Comparison of ENCODE assay signal across 9 cellular contexts in genomic region chr19:19201697-19202630, GRCh38. TPM values are rescaled to one million over a fixed set of nuclear protein-coding genes. Genes with fewer than 3 reads are reported as not detected.
DNase-seq lines count a peak whose midpoint lies in the region; FAIRE-seq and TF ChIP-seq lines count a peak whose summit lies in the region.
"Had no signal": no experiment of that assay in that cellular context is flagged by ENCODE, and none has a peak within 500 bp of the region (broad histone marks: within the 10 kb centered on the region; RNA-seq: fewer than 3 reads in every experiment).

No MANE protein-coding gene starts in this region.

- H3K36me3 Mint-ChIP-seq in T-helper 2 cell treated with Interferon-gamma antibody and Interleukin-4, amounts not matched to agents 5 μg/mL and 100 μg/mL, for 36 hours (ENCODE audit: low read depth), result peaks cover 27% of the 10 kb centered on the region
- peaks cover 9% of the 10 kb centered on the region for H3K36me3 Mint-ChIP-seq in activated T-helper 1 cell treated with anti-CD3 and anti-CD28 coated beads, Interleukin-12 subunit alpha, Interleukin-12 subunit beta, Interleukin-2, Interleukin-4 antibody, amounts not matched to agents 30 ng/mL and 10 ng/mL and 1 ng/mL, durations not matched to agents 14 hours and 24 hours and 36 hours (ENCODE audit: low read depth)
- peaks cover 0 to 5% (median 0%) of the 10 kb centered on the region in 3 donors for H3K36me3 Mint-ChIP-seq in immature natural killer cell

- H3K4me3 ChIP-seq in stomach smooth muscle (ENCODE audit: low read length in 2 of 2), result peak overlapping the region in 1 of 2 donors; percentile 89

- no peak for FAIRE-seq in GM12891 (lab: Jason Lieb, UNC)

- H3K9ac ChIP-seq in stomach smooth muscle (ENCODE audit: low read length in 2 of 2), result peak overlapping the region; percentile 79 to 88

- H3K9me3 ChIP-seq in stomach smooth muscle (ENCODE audit: control insufficient read depth in 2 of 2, low read length in 2 of 2), result no peaks in the 10 kb centered on the region

- no peaks in the 10 kb centered on the region for H3K27me3 Mint-ChIP-seq in T-helper 2 cell treated with Interferon-gamma antibody and Interleukin-4, amounts not matched to agents 5 μg/mL and 100 μg/mL, for 36 hours (ENCODE audit: low read depth)
- no peaks in the 10 kb centered on the region for H3K27me3 Mint-ChIP-seq in activated T-helper 1 cell treated with anti-CD3 and anti-CD28 coated beads, Interleukin-12 subunit alpha, Interleukin-12 subunit beta, Interleukin-2, Interleukin-4 antibody, amounts not matched to agents 30 ng/mL and 10 ng/mL and 1 ng/mL, durations not matched to agents 14 hours and 24 hours and 36 hours (ENCODE audit: insufficient read depth)
- H3K27me3 Mint-ChIP-seq in immature natural killer cell (ENCODE audit: low read depth in 3 of 3), result peaks cover 4 to 9% (median 6%) of the 10 kb centered on the region in 3 donors

- peaks cover 13 to 20% of the 10 kb centered on the region in 2 donors for H3K36me3 ChIP-seq in stomach smooth muscle (ENCODE audit: control insufficient read depth in 2 of 2, insufficient read depth in 2 of 2, low read length in 2 of 2)

- peak overlapping the region; percentile 93 for H3K4me3 Mint-ChIP-seq in T-helper 2 cell treated with Interferon-gamma antibody and Interleukin-4, amounts not matched to agents 5 μg/mL and 100 μg/mL, for 36 hours
- peak overlapping the region; percentile 95 for H3K4me3 Mint-ChIP-seq in activated T-helper 1 cell treated with anti-CD3 and anti-CD28 coated beads, Interleukin-12 subunit alpha, Interleukin-12 subunit beta, Interleukin-2, Interleukin-4 antibody, amounts not matched to agents 30 ng/mL and 10 ng/mL and 1 ng/mL, durations not matched to agents 14 hours and 24 hours and 36 hours
- H3K4me3 Mint-ChIP-seq in immature natural killer cell, result peak overlapping the region; percentile 90 to 95 (median 93)

- DNase-seq in T-helper 2 cell treated with Interferon-gamma antibody and Interleukin-4, amounts not matched to agents 5 μg/mL and 100 μg/mL, for 36 hours (ENCODE audit: low spot score), result no peak
- DNase-seq in T-helper 2 cell, result no peak
- no peak for DNase-seq in activated T-helper 1 cell treated with anti-CD3 and anti-CD28 coated beads, Interleukin-12 subunit alpha, Interleukin-12 subunit beta, Interleukin-2, Interleukin-4 antibody, amounts not matched to agents 30 ng/mL and 10 ng/mL and 1 ng/mL, durations not matched to agents 14 hours and 24 hours and 36 hours (ENCODE audit: low spot score)
- DNase-seq in immature natural killer cell, result no peak
- no peak for DNase-seq in effector CD8-positive, alpha-beta T cell (lab: John Stamatoyannopoulos, UW)
- no peak for DNase-seq in NCI-H187 (lab: John Stamatoyannopoulos, UW)
- DNase-seq in GM12891 (ENCODE audit: insufficient read length, low spot score), result no peak

- intact Hi-C loops in activated T-helper 1 cell treated with anti-CD3 and anti-CD28 coated beads, Interleukin-12 subunit alpha, Interleukin-12 subunit beta, Interleukin-2, Interleukin-4 antibody, amounts not matched to agents 30 ng/mL and 10 ng/mL and 1 ng/mL, durations not matched to agents 14 hours and 24 hours and 36 hours (cut with micrococcal nuclease), result no loop called here

- H3K4me1 Mint-ChIP-seq in T-helper 2 cell treated with Interferon-gamma antibody and Interleukin-4, amounts not matched to agents 5 μg/mL and 100 μg/mL, for 36 hours (ENCODE audit: low read depth), result peaks cover 16% of the 10 kb centered on the region
- peaks cover 11% of the 10 kb centered on the region for H3K4me1 Mint-ChIP-seq in activated T-helper 1 cell treated with anti-CD3 and anti-CD28 coated beads, Interleukin-12 subunit alpha, Interleukin-12 subunit beta, Interleukin-2, Interleukin-4 antibody, amounts not matched to agents 30 ng/mL and 10 ng/mL and 1 ng/mL, durations not matched to agents 14 hours and 24 hours and 36 hours (ENCODE audit: low read depth)
- H3K4me1 Mint-ChIP-seq in immature natural killer cell, result peaks cover 22 to 29% of the 10 kb centered on the region in 2 donors

- TF ChIP-seq POLR2A in GM12891 (IDR thresholded peaks at IDR 0.05; ENCODE audit: low read depth, low read length), result no peak

- H3K27me3 ChIP-seq in stomach smooth muscle (ENCODE audit: control insufficient read depth in 1 of 2, insufficient read depth in 2 of 2, low read length in 2 of 2), result peaks cover 3 to 8% of the 10 kb centered on the region in 2 donors

- peaks cover 10% of the 10 kb centered on the region for H3K4me1 ChIP-seq in stomach smooth muscle (ENCODE audit: control insufficient read depth, insufficient read depth, low read length)

- peak overlapping the region; percentile 90 for H3K27ac Mint-ChIP-seq in T-helper 2 cell treated with Interferon-gamma antibody and Interleukin-4, amounts not matched to agents 5 μg/mL and 100 μg/mL, for 36 hours
- H3K27ac Mint-ChIP-seq in activated T-helper 1 cell treated with anti-CD3 and anti-CD28 coated beads, Interleukin-12 subunit alpha, Interleukin-12 subunit beta, Interleukin-2, Interleukin-4 antibody, amounts not matched to agents 30 ng/mL and 10 ng/mL and 1 ng/mL, durations not matched to agents 14 hours and 24 hours and 36 hours, result peak overlapping the region; percentile 65
- peak overlapping the region; percentile 34 to 91 (median 86) for H3K27ac Mint-ChIP-seq in immature natural killer cell

- H3K27ac ChIP-seq in stomach smooth muscle (ENCODE audit: low read length), result peak overlapping the region; percentile 64

- H3K9me3 Mint-ChIP-seq in T-helper 2 cell treated with Interferon-gamma antibody and Interleukin-4, amounts not matched to agents 5 μg/mL and 100 μg/mL, for 36 hours, result peaks cover 2% of the 10 kb centered on the region
- H3K9me3 Mint-ChIP-seq in activated T-helper 1 cell treated with anti-CD3 and anti-CD28 coated beads, Interleukin-12 subunit alpha, Interleukin-12 subunit beta, Interleukin-2, Interleukin-4 antibody, amounts not matched to agents 30 ng/mL and 10 ng/mL and 1 ng/mL, durations not matched to agents 14 hours and 24 hours and 36 hours, result peaks cover 2% of the 10 kb centered on the region
- H3K9me3 Mint-ChIP-seq in immature natural killer cell, result no peaks in the 10 kb centered on the region

TF ChIP-seq in GM12891, 5 proteins besides CTCF, POLR2A, EP300 and RAD21:
- TF ChIP-seq POU2F2 (IDR thresholded peaks at IDR 0.05; ENCODE audit: low read depth, low read length), result no peak
- TF ChIP-seq SPI1 (IDR thresholded peaks at IDR 0.05; ENCODE audit: low read depth, low read length), result no peak
- TF ChIP-seq TAF1 (IDR thresholded peaks at IDR 0.05; ENCODE audit: low read depth, low read length), result no peak
- no peak for TF ChIP-seq PAX5 (IDR thresholded peaks at IDR 0.05; ENCODE audit: insufficient read depth, low read length, severe bottlenecking)
- TF ChIP-seq POLR2AphosphoS5 (IDR thresholded peaks at IDR 0.05; ENCODE audit: low read depth, low read length), result no peak

RNA-seq across cellular contexts. Expression of gene NR2C2AP, which starts 1.2 kb away (rescaled TPM):
- 50.9 and 52.0 TPM in 2 replicates for total RNA-seq in activated T-helper 1 cell treated with anti-CD3 and anti-CD28 coated beads, Interleukin-12 subunit alpha, Interleukin-12 subunit beta, Interleukin-2, Interleukin-4 antibody, amounts not matched to agents 30 ng/mL and 10 ng/mL and 1 ng/mL, durations not matched to agents 14 hours and 24 hours and 36 hours
- polyA plus RNA-seq in immature natural killer cell, result 10 to 100 TPM; 15.4 to 27.2 (median 26.8) TPM
- 13.3 TPM for polyA plus RNA-seq in GM12891 (2012; ENCODE audit: low read depth, missing spikeins)

RNA-seq across cellular contexts. Expression of gene NCAN, which starts 9.8 kb away (rescaled TPM):
- total RNA-seq in activated T-helper 1 cell treated with anti-CD3 and anti-CD28 coated beads, Interleukin-12 subunit alpha, Interleukin-12 subunit beta, Interleukin-2, Interleukin-4 antibody, amounts not matched to agents 30 ng/mL and 10 ng/mL and 1 ng/mL, durations not matched to agents 14 hours and 24 hours and 36 hours, result 0.20 TPM in 1 of 2 replicates, not detected in the other
- polyA plus RNA-seq in immature natural killer cell, result not detected
- polyA plus RNA-seq in GM12891 (2012; ENCODE audit: low read depth, missing spikeins), result 0.33 TPM
- total RNA-seq: T-helper 2 cell treated with Interferon-gamma antibody and Interleukin-4, amounts not matched to agents 100 ng/mL and 5 ng/mL, for 36 hours had no signal

RNA-seq across cellular contexts. Expression of gene RFXANK, which starts 9.9 kb away (rescaled TPM):
- 101 and 103 TPM in 2 replicates for total RNA-seq in activated T-helper 1 cell treated with anti-CD3 and anti-CD28 coated beads, Interleukin-12 subunit alpha, Interleukin-12 subunit beta, Interleukin-2, Interleukin-4 antibody, amounts not matched to agents 30 ng/mL and 10 ng/mL and 1 ng/mL, durations not matched to agents 14 hours and 24 hours and 36 hours
- 100 to 1,000 TPM in 1 of 3 donors, 10 to 100 TPM in 2; 93.2 to 105 (median 93.4) TPM for polyA plus RNA-seq in immature natural killer cell
- polyA plus RNA-seq in GM12891 (2012; ENCODE audit: low read depth, missing spikeins), result 119 TPM

RNA-seq across cellular contexts. Expression of gene BORCS8, which starts 10.0 kb away (rescaled TPM):
- 37.8 and 38.6 TPM in 2 replicates for total RNA-seq in activated T-helper 1 cell treated with anti-CD3 and anti-CD28 coated beads, Interleukin-12 subunit alpha, Interleukin-12 subunit beta, Interleukin-2, Interleukin-4 antibody, amounts not matched to agents 30 ng/mL and 10 ng/mL and 1 ng/mL, durations not matched to agents 14 hours and 24 hours and 36 hours
- 10 to 100 TPM; 20.3 to 29.6 (median 26.9) TPM for polyA plus RNA-seq in immature natural killer cell
- polyA plus RNA-seq in GM12891 (2012; ENCODE audit: low read depth, missing spikeins), result 14.7 TPM

RNA-seq across cellular contexts. Expression of gene MEF2B, which starts 31.9 kb away (rescaled TPM):
- 1.7 and 2.2 TPM in 2 replicates for total RNA-seq in activated T-helper 1 cell treated with anti-CD3 and anti-CD28 coated beads, Interleukin-12 subunit alpha, Interleukin-12 subunit beta, Interleukin-2, Interleukin-4 antibody, amounts not matched to agents 30 ng/mL and 10 ng/mL and 1 ng/mL, durations not matched to agents 14 hours and 24 hours and 36 hours
- under 1 TPM in 2 of 3 donors, not detected in 1; 0.35 to 0.82 TPM for polyA plus RNA-seq in immature natural killer cell
- 64.8 TPM for polyA plus RNA-seq in GM12891 (2012; ENCODE audit: low read depth, missing spikeins)
